Comparison of ENCODE assay signal across 17 cellular contexts in genomic region chr9:100442072-100442471, GRCh38. TPM values are rescaled to one million over a fixed set of nuclear protein-coding genes. Genes with fewer than 3 reads are reported as not detected.
A peak's percentile ranks its signal among the peaks of the same experiment; 100 is the strongest.
DNase-seq lines count a peak whose midpoint lies in the region; ATAC-seq and TF ChIP-seq lines count a peak whose summit lies in the region.
"Had no signal": no experiment of that assay in that cellular context is flagged by ENCODE, and none has a peak within 500 bp of the region (broad histone marks: within the 10 kb centered on the region; RNA-seq: fewer than 3 reads in every experiment).

No MANE protein-coding gene starts in this region.

- no peak overlapping the region for H2BK15ac ChIP-seq in mesendoderm (replicated peaks; ENCODE audit: low read depth)

- no CpG with 5 or more reads among the region's 17 CpGs for WGBS in mesendoderm (ENCODE audit: extremely low coverage, insufficient coverage, low lambda C conversion rate)
- 29 to 52% methylated on average over 17 of the region's 17 CpGs for WGBS in aorta, 2 donors

- no peaks in the 10 kb centered on the region for H3K4me1 ChIP-seq in mesendoderm (ENCODE audit: control insufficient read depth, low read depth, low read length)
- H3K4me1 ChIP-seq in aorta (ENCODE audit: control insufficient read depth in 1 of 2, insufficient read depth in 2 of 2, low read length in 2 of 2): no peaks in the 10 kb centered on the region
- H3K4me1 ChIP-seq in effector memory CD4-positive, alpha-beta T cell (ENCODE audit: control insufficient read depth, insufficient read depth, low read length, poor library complexity, severe bottlenecking): no peaks in the 10 kb centered on the region

- no peak for DNase-seq in T-helper 17 cell
- DNase-seq in endothelial cell (ENCODE audit: low spot score): no peak
- DNase-seq in mesendoderm: peak; percentile 22
- no peak for DNase-seq in aorta
- DNase-seq in retina: no peak
- DNase-seq in progenitor cell of endocrine pancreas (ENCODE audit: low spot score, unreplicated experiment): no peak
- no peak for DNase-seq in effector memory CD4-positive, alpha-beta T cell
- DNase-seq: CD4-positive, CD25-positive, alpha-beta regulatory T cell; EL; NCI-H1417 treated with DMSO at 0.1 percent for 48 hours; NCI-H1930; NCI-H2171 treated with DMSO at 0.1 percent for 48 hours; NCI-H748 treated with DMSO at 0.1 percent for 48 hours; PC-3; SJCRH30 had no signal

- H3K4ac ChIP-seq in mesendoderm (ENCODE audit: low read depth, low read length): no peak overlapping the region

- H4K5ac ChIP-seq in mesendoderm (ENCODE audit: low read length): no peak overlapping the region

- H3K36me3 ChIP-seq in mesendoderm (ENCODE audit: control insufficient read depth, insufficient read depth, low read length): no peaks in the 10 kb centered on the region
- H3K36me3 ChIP-seq in aorta (ENCODE audit: control insufficient read depth in 1 of 2, insufficient read depth in 2 of 2, low read length in 1 of 2): peaks cover 0 to 4% of the 10 kb centered on the region in 2 donors
- H3K36me3 ChIP-seq in effector memory CD4-positive, alpha-beta T cell (ENCODE audit: control insufficient read depth, insufficient read depth, low read length): no peaks in the 10 kb centered on the region
- H3K36me3 ChIP-seq: HAP-1 had no signal

- H2BK5ac ChIP-seq in mesendoderm (ENCODE audit: low read length): no peak overlapping the region

- TF ChIP-seq CTCF in endothelial cell (IDR thresholded peaks at IDR 0.05; ENCODE audit: unreplicated experiment) (no peak), progenitor cell of endocrine pancreas (IDR thresholded peaks at IDR 0.05; ENCODE audit: unreplicated experiment) (no peak)

- no peak overlapping the region for H3K56ac ChIP-seq in mesendoderm (ENCODE audit: low read length)

- H3K4me2 ChIP-seq in mesendoderm (ENCODE audit: low read length): no peak overlapping the region

- no peak for ATAC-seq in T-helper 17 cell
- peak; percentile 39 for ATAC-seq in aorta (ENCODE audit: low FRiP score)
- ATAC-seq: K562, PC-3 had no signal

- H3K27ac Mint-ChIP-seq in T-helper 17 cell: no peak overlapping the region
- peak overlapping the region; percentile 19 for H3K27ac Mint-ChIP-seq in endothelial cell (ENCODE audit: unreplicated experiment)
- no peak overlapping the region for H3K27ac Mint-ChIP-seq in progenitor cell of endocrine pancreas
- H3K27ac Mint-ChIP-seq: CD4-positive, CD25-positive, alpha-beta regulatory T cell had no signal

- peaks cover 6% of the 10 kb centered on the region for H3K79me2 ChIP-seq in mesendoderm (ENCODE audit: control insufficient read depth, insufficient read depth, low read length)

- H3K9me3 ChIP-seq in T-helper 17 cell (ENCODE audit: control insufficient read depth, low read length, poor library complexity, severe bottlenecking) (no peaks in the 10 kb centered on the region), aorta (ENCODE audit: control insufficient read depth, low read length) (no peaks in the 10 kb centered on the region)
- no peaks in the 10 kb centered on the region for H3K9me3 ChIP-seq in effector memory CD4-positive, alpha-beta T cell (ENCODE audit: control insufficient read depth, low read length)
- H3K9me3 ChIP-seq: HAP-1, SJCRH30 had no signal

- H4K8ac ChIP-seq in mesendoderm (ENCODE audit: low read depth, low read length): no peak overlapping the region

- H3K4me3 ChIP-seq in mesendoderm (ENCODE audit: low read length): no peak overlapping the region
- peak overlapping the region in 1 of 2 donors; percentile 2 for H3K4me3 ChIP-seq in aorta (ENCODE audit: low read length in 2 of 2)
- H3K4me3 ChIP-seq in effector memory CD4-positive, alpha-beta T cell (ENCODE audit: insufficient read depth, low read depth, low read length, poor library complexity, severe bottlenecking): no peak overlapping the region
- H3K4me3 ChIP-seq: HAP-1, K562, SJCRH30 had no signal

- intact Hi-C loops in aorta (cut with DNase I): no loop called here

- H3K18ac ChIP-seq in mesendoderm (ENCODE audit: low read length): no peak overlapping the region

- no peak overlapping the region for H3K23ac ChIP-seq in mesendoderm (ENCODE audit: low read length)

- no peaks in the 10 kb centered on the region for H3K27me3 Mint-ChIP-seq in T-helper 17 cell
- H3K27me3 Mint-ChIP-seq in endothelial cell (ENCODE audit: unreplicated experiment): no peaks in the 10 kb centered on the region
- H3K27me3 Mint-ChIP-seq in progenitor cell of endocrine pancreas: no peaks in the 10 kb centered on the region
- H3K27me3 Mint-ChIP-seq: CD4-positive, CD25-positive, alpha-beta regulatory T cell had no signal

- no peak overlapping the region for H2AK5ac ChIP-seq in mesendoderm (ENCODE audit: low read length)

- H3K27ac ChIP-seq in mesendoderm (ENCODE audit: low read depth, low read length) (no peak overlapping the region), aorta (ENCODE audit: low read depth in 1 of 2, low read length in 2 of 2) (peak overlapping the region in 1 of 2 donors; percentile 51)
- no peak overlapping the region for H3K27ac ChIP-seq in effector memory CD4-positive, alpha-beta T cell (ENCODE audit: insufficient read depth, low read length, poor library complexity, severe bottlenecking)
- H3K27ac ChIP-seq: SJCRH30 had no signal

- H3K36me3 Mint-ChIP-seq in T-helper 17 cell (ENCODE audit: low read depth): no peaks in the 10 kb centered on the region
- peaks cover 6% of the 10 kb centered on the region for H3K36me3 Mint-ChIP-seq in endothelial cell (ENCODE audit: low read depth, unreplicated experiment)
- peaks cover 17% of the 10 kb centered on the region for H3K36me3 Mint-ChIP-seq in progenitor cell of endocrine pancreas (ENCODE audit: insufficient read depth)

- no peaks in the 10 kb centered on the region for H3K9me3 Mint-ChIP-seq in endothelial cell (ENCODE audit: unreplicated experiment)
- H3K9me3 Mint-ChIP-seq in progenitor cell of endocrine pancreas (ENCODE audit: low read depth): no peaks in the 10 kb centered on the region
- H3K9me3 Mint-ChIP-seq: CD4-positive, CD25-positive, alpha-beta regulatory T cell had no signal

- H3K27me3 ChIP-seq in mesendoderm (ENCODE audit: insufficient read depth, low read length, poor library complexity): no peaks in the 10 kb centered on the region
- H3K27me3 ChIP-seq in aorta (ENCODE audit: control insufficient read depth in 1 of 2, insufficient read depth in 2 of 2, low read length in 1 of 2): no peaks in the 10 kb centered on the region
- H3K27me3 ChIP-seq in effector memory CD4-positive, alpha-beta T cell (replicated peaks; ENCODE audit: control insufficient read depth, insufficient read depth, low read length, poor library complexity, severe bottlenecking): no peaks in the 10 kb centered on the region
- H3K27me3 ChIP-seq: SJCRH30 had no signal

- H3K9ac ChIP-seq in mesendoderm (ENCODE audit: low read length): no peak overlapping the region

- H3K4me1 Mint-ChIP-seq in T-helper 17 cell (peaks cover 13% of the 10 kb centered on the region), endothelial cell (ENCODE audit: unreplicated experiment) (peaks cover 22% of the 10 kb centered on the region), progenitor cell of endocrine pancreas (ENCODE audit: low read depth) (peaks cover 9% of the 10 kb centered on the region)

- H2BK120ac ChIP-seq in mesendoderm (ENCODE audit: low read depth, low read length): no peak overlapping the region

- H3K79me1 ChIP-seq in mesendoderm (ENCODE audit: low read length): peaks cover 7% of the 10 kb centered on the region

- peak overlapping the region; percentile 70 for H3K4me3 Mint-ChIP-seq in T-helper 17 cell
- H3K4me3 Mint-ChIP-seq in endothelial cell (ENCODE audit: unreplicated experiment): no peak overlapping the region
- H3K4me3 Mint-ChIP-seq in progenitor cell of endocrine pancreas (ENCODE audit: low read depth): no peak overlapping the region
- H3K4me3 Mint-ChIP-seq: CD4-positive, CD25-positive, alpha-beta regulatory T cell had no signal

RNA-seq across cellular contexts. Expression of gene MSANTD3, which starts 15.1 kb away (rescaled TPM):
- total RNA-seq in T-helper 17 cell: 10 to 100 TPM in 1 of 2 donors, 1 to 10 TPM in 1; 9.2 to 19.6 TPM
- 30.7 TPM for total RNA-seq in endothelial cell (ENCODE audit: unreplicated experiment)
- polyA plus RNA-seq in mesendoderm (2013, experiment 1 of 2): 35.3 TPM
- polyA plus RNA-seq in mesendoderm (2013, experiment 2 of 2): 37.9 TPM
- total RNA-seq in aorta: 10 to 100 TPM; 26.6 to 31.0 TPM
- polyA plus RNA-seq in aorta: 10 to 100 TPM; 13.7 to 28.9 TPM
- total RNA-seq in progenitor cell of endocrine pancreas: 39.8 and 44.2 TPM in 2 replicates

RNA-seq across cellular contexts. Expression of gene TMEFF1, which starts 30.9 kb away (rescaled TPM):
- not detected for total RNA-seq in T-helper 17 cell
- 45.8 TPM for total RNA-seq in endothelial cell (ENCODE audit: unreplicated experiment)
- 9.0 TPM for polyA plus RNA-seq in mesendoderm (2013, experiment 1 of 2)
- 7.4 TPM for polyA plus RNA-seq in mesendoderm (2013, experiment 2 of 2)
- under 1 TPM; 0.27 to 0.78 TPM for total RNA-seq in aorta
- not detected for polyA plus RNA-seq in aorta
- 69.1 and 78.1 TPM in 2 replicates for total RNA-seq in progenitor cell of endocrine pancreas
- total RNA-seq: PC-3 had no signal
- polyA plus RNA-seq: CD4-positive, CD25-positive, alpha-beta regulatory T cell had no signal

Comparison
In these comparisons a context has a peak if more than half of its experiments do, and no peak if none do; other contexts are left out.
1. RNA of gene TMEFF1, which starts 30.9 kb away (total RNA-seq): 69.1 to 78.1 TPM in progenitor cell of endocrine pancreas and 45.8 TPM in endothelial cell (single experiment); 0.27 to 0.78 TPM in aorta and not detected in T-helper 17 cell; every median in the first group is over 10 times any median in the second.